11 cellular contexts compared by ENCODE assay signal in the genomic region with DNA sequence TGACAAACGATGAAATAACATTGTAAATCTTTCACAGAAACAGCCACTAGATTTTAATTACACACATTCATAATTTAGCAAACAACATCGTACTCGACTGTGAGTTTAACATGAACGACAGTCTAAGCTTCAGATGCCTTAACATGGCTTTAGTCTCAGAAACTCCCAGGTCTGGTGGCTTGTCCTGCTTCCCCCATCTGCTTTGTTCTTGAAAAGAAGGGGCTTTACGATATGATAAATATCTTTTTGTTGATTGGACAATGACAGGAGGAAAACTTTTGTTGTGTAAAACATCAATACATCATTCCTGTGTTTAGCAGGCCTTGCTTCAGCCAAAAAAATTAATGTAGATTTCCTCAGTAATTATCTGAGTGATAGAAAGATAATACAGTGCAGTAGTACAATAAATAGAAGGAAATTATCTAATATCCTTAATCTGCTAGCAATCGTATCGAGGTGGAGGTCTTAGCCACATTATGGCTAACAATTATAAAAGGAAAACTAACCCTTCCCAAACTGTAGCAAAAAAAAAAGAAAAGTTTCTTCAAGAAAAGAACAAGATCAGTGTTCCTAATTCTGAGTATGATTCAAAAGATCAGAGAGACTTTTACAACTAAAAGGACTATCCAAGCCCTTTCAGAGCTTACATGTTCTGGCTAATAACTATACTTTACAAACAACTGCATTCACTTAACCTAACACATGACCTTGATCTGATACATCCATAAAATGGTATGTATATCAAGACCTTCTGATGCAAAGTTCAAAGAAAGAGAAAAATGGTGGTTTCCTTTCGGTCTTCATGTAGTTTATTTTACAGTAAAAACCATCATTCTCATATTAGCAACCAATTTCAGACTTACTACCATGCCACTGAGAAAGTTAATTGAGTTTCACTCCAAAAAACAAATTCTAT.
A peak's percentile ranks its signal among the peaks of the same experiment; 100 is the strongest.
DNase-seq lines count a peak whose midpoint lies in the region; ATAC-seq, FAIRE-seq and TF ChIP-seq lines count a peak whose summit lies in the region.
"Had no signal": no experiment of that assay in that cellular context is flagged by ENCODE, and none has a peak within 500 bp of the region (broad histone marks: within the 10 kb centered on the region; RNA-seq: fewer than 3 reads in every experiment).

No MANE protein-coding gene starts in this region.

- H3K9me3 ChIP-seq in H1 (ENCODE audit: insufficient read depth in 2 of 2, low read depth in 1 of 2, low read length in 1 of 2) (no peaks in the 10 kb centered on the region), osteoblast (ENCODE audit: low read depth, low read length) (no peaks in the 10 kb centered on the region)
- H3K9me3 ChIP-seq: BLaER1 had no signal

- H2BK20ac ChIP-seq in H1 (ENCODE audit: low read length): no peak overlapping the region

- H3K18ac ChIP-seq in H1 (ENCODE audit: extremely low read depth, low read length): no peak overlapping the region

- no peaks in the 10 kb centered on the region for H3K9me3 Mint-ChIP-seq in stimulated activated naive CD8-positive, alpha-beta T cell treated with anti-CD3 and anti-CD28 coated beads, Interleukin-15, Interleukin-2, amounts not matched to agents 100 ng/mL and 50 ng/mL, for 24 hours

- POLR2A ChIA-PET in H1 (lab: Charles Lee; ENCODE audit: partially characterized antibody): interaction anchor here (0.6 to 1.2 kb wide), 2 partner anchors 8 to 429 kb away, joined by 3 read pairs; no protein-coding TSS in a partner anchor
- POLR2A ChIA-PET in RWPE1 (lab: Yijun Ruan, JAX; ENCODE audit: low non-redundant PET): no interaction called here

- H4K8ac ChIP-seq in H1 (ENCODE audit: extremely low read depth, insufficient read depth, low read length): no peak overlapping the region

- no peak overlapping the region for H3K9ac ChIP-seq in H1 (replicated peaks in 1 of 4; ENCODE audit: extremely low read depth in 1 of 4, low read depth in 3 of 4, low read length in 3 of 4)
- H3K9ac ChIP-seq: BLaER1 had no signal

- no peak overlapping the region for H3K14ac ChIP-seq in H1 (ENCODE audit: insufficient read length)

- no peaks in the 10 kb centered on the region for H3K27me3 Mint-ChIP-seq in stimulated activated naive CD8-positive, alpha-beta T cell treated with anti-CD3 and anti-CD28 coated beads, Interleukin-15, Interleukin-2, amounts not matched to agents 100 ng/mL and 50 ng/mL, for 24 hours

- H3K79me1 ChIP-seq in H1 (ENCODE audit: low read depth, low read length): no peaks in the 10 kb centered on the region

- CTCF ChIA-PET in H1 (lab: Charles Lee; ENCODE audit: partially characterized antibody) (interaction anchor here (0.6 to 1.4 kb wide), 4 partner anchors 17 to 524 kb away, joined by 3 to 4 read pairs (median 4); no protein-coding TSS in a partner anchor), RWPE1 (lab: Yijun Ruan, JAX) (no interaction called here)

- no peak overlapping the region for H3K56ac ChIP-seq in H1 (replicated peaks; ENCODE audit: insufficient read length, low read depth, low read length)

- intact Hi-C loops in head of caudate nucleus (cut with DNase I): no loop called here

- TF ChIP-seq POLR2A in H1 (IDR thresholded peaks at IDR 0.05; ENCODE audit: control extremely low read depth in 1 of 2, low read depth in 2 of 2, low read length in 2 of 2): no peak

- peaks cover 0 to 1% of the 10 kb centered on the region in 2 experiments for H4K20me1 ChIP-seq in H1 (replicated peaks in 1 of 2; ENCODE audit: control insufficient read depth in 1 of 2, insufficient read depth in 2 of 2, low read length in 2 of 2)
- peaks cover 3% of the 10 kb centered on the region for H4K20me1 ChIP-seq in osteoblast (ENCODE audit: insufficient read depth, low read length)

- 68% methylated on average over 8 of the region's 8 CpGs; no CpG with 5 or more reads in 1 of the 2 experiments for WGBS in H1 (ENCODE audit: extremely low coverage in 1 of 2, insufficient coverage in 1 of 2, insufficient read length in 1 of 2, insufficient replicate concordance in 2 of 2, low coverage in 1 of 2, low lambda C conversion rate in 2 of 2, missing lambda C conversion rate in 1 of 2), 2 experiments

- DNase-seq in stimulated activated naive CD8-positive, alpha-beta T cell treated with anti-CD3 and anti-CD28 coated beads, Interleukin-15, Interleukin-2, amounts not matched to agents 100 U/mL and 50 U/mL, for 24 hours: no peak
- DNase-seq in H1 (ENCODE audit: low read depth in 1 of 2, low spot score in 2 of 2): no peak
- no peak for DNase-seq in osteoblast (ENCODE audit: insufficient read length, low spot score, missing footprints)
- no peak for DNase-seq in head of caudate nucleus
- no peak for DNase-seq in RWPE1 (ENCODE audit: low spot score)
- DNase-seq in globus pallidus (ENCODE audit: low spot score): no peak
- DNase-seq: foreskin fibroblast, mesenchymal stem cell had no signal

- TF ChIP-seq RAD21 in H1 (IDR thresholded peaks at IDR 0.05 in 1 of 2, conservative IDR thresholded peaks at IDR 0.05 in 1 of 2; ENCODE audit: low read depth in 2 of 2, low read length in 2 of 2): no peak

- no peak overlapping the region for H2AK5ac ChIP-seq in H1 (ENCODE audit: low read depth, low read length)

- H3K4me2 ChIP-seq in H1 (ENCODE audit: insufficient read depth in 1 of 2, low read depth in 2 of 2, low read length in 2 of 2) (peak overlapping the region; percentile 10 to 63; a peak in 3 of 4 replicates), osteoblast (ENCODE audit: insufficient read depth, low read length) (no peak overlapping the region)
- H3K4me2 ChIP-seq: BLaER1 had no signal

- ATAC-seq in stimulated activated naive CD8-positive, alpha-beta T cell treated with anti-CD3 and anti-CD28 coated beads, Interleukin-15, Interleukin-2, amounts not matched to agents 100 U/mL and 50 U/mL, for 24 hours: no peak
- no peak for ATAC-seq in GM19328 (IDR thresholded peaks at IDR 0.05; ENCODE audit: unreplicated experiment)

- H3K4me3 ChIP-seq in H1 (ENCODE audit: extremely low read depth in 1 of 4, insufficient read depth in 2 of 4, low read depth in 3 of 4, low read length in 4 of 4): peak overlapping the region in 1 of 4 experiments; percentile 4; a peak in 1 of 8 replicates
- H3K4me3 ChIP-seq in osteoblast (ENCODE audit: insufficient read depth, low read length): no peak overlapping the region
- H3K4me3 ChIP-seq: BLaER1 had no signal

- TF ChIP-seq EP300 in H1 (IDR thresholded peaks at IDR 0.05; ENCODE audit: borderline replicate concordance in 1 of 2, low read depth in 2 of 2, low read length in 2 of 2): no peak

- H3K4me1 ChIP-seq in H1 (replicated peaks in 1 of 4; ENCODE audit: control insufficient read depth in 3 of 4, insufficient read depth in 4 of 4, low read length in 3 of 4) (peaks cover 16 to 50% (median 36%) of the 10 kb centered on the region in 4 experiments), osteoblast (ENCODE audit: insufficient read depth, low read length) (peaks cover 34% of the 10 kb centered on the region)

- no peak overlapping the region for H2BK120ac ChIP-seq in H1 (replicated peaks; ENCODE audit: low read depth, low read length)

- H2BK15ac ChIP-seq in H1 (ENCODE audit: low read length): no peak overlapping the region

- H3K27me3 ChIP-seq in H1 (replicated peaks in 1 of 4; ENCODE audit: control insufficient read depth in 3 of 4, extremely low read depth in 1 of 4, insufficient read depth in 3 of 4, low read length in 3 of 4): no peaks in the 10 kb centered on the region
- H3K27me3 ChIP-seq in osteoblast (ENCODE audit: insufficient read depth, low read length): no peaks in the 10 kb centered on the region
- H3K27me3 ChIP-seq: BLaER1 had no signal

- H3K27ac Mint-ChIP-seq in stimulated activated naive CD8-positive, alpha-beta T cell treated with anti-CD3 and anti-CD28 coated beads, Interleukin-15, Interleukin-2, amounts not matched to agents 100 ng/mL and 50 ng/mL, for 24 hours: peak overlapping the region; percentile 90

- FAIRE-seq in H1 (lab: Jason Lieb, UNC): peak; percentile 24

- peaks cover 0 to 10% (median 0%) of the 10 kb centered on the region in 4 experiments; a peak in 2 of 8 replicates for H3K36me3 ChIP-seq in H1 (ENCODE audit: control insufficient read depth in 2 of 4, insufficient read depth in 4 of 4, low read length in 3 of 4)
- peaks cover 93% of the 10 kb centered on the region for H3K36me3 ChIP-seq in osteoblast (ENCODE audit: insufficient read depth, low read length)

- H3K36me3 Mint-ChIP-seq in stimulated activated naive CD8-positive, alpha-beta T cell treated with anti-CD3 and anti-CD28 coated beads, Interleukin-15, Interleukin-2, amounts not matched to agents 100 ng/mL and 50 ng/mL, for 24 hours (ENCODE audit: low read depth): peaks cover 94% of the 10 kb centered on the region

- TF ChIP-seq CTCF in H1 (IDR thresholded peaks at IDR 0.05; ENCODE audit: control extremely low read depth in 1 of 3, insufficient read depth in 1 of 3, low read depth in 1 of 3, low read length in 3 of 3): no peak
- no peak for TF ChIP-seq CTCF in osteoblast (IDR thresholded peaks at IDR 0.05; ENCODE audit: extremely low read depth, low read depth, low read length)
- TF ChIP-seq CTCF in RWPE1 (conservative IDR thresholded peaks at IDR 0.05; ENCODE audit: low read depth): no peak

- H2AFZ ChIP-seq in H1 (ENCODE audit: low read length): no peak overlapping the region
- H2AFZ ChIP-seq in osteoblast (ENCODE audit: low read length): no peak overlapping the region

- H3K79me2 ChIP-seq in H1 (ENCODE audit: control insufficient read depth in 1 of 2, insufficient read depth in 2 of 2, low read length in 2 of 2) (no peaks in the 10 kb centered on the region), osteoblast (ENCODE audit: insufficient read depth, low read length) (peaks cover 99% of the 10 kb centered on the region)

- H3K4me3 Mint-ChIP-seq in stimulated activated naive CD8-positive, alpha-beta T cell treated with anti-CD3 and anti-CD28 coated beads, Interleukin-15, Interleukin-2, amounts not matched to agents 100 ng/mL and 50 ng/mL, for 24 hours: peak overlapping the region; percentile 24

- no peak overlapping the region for H3K23ac ChIP-seq in H1 (ENCODE audit: insufficient read length)

- no peak overlapping the region for H3K27ac ChIP-seq in H1 (ENCODE audit: low read depth, low read length)
- peak overlapping the region; percentile 29 for H3K27ac ChIP-seq in osteoblast (ENCODE audit: low read depth, low read length)
- no peak overlapping the region for H3K27ac ChIP-seq in RWPE1
- H3K27ac ChIP-seq: BLaER1 had no signal

- H4K5ac ChIP-seq in H1 (ENCODE audit: insufficient read length, low read depth, low read length): no peak overlapping the region

- H2BK5ac ChIP-seq in H1 (ENCODE audit: low read depth, low read length): no peak overlapping the region

- peaks cover 98% of the 10 kb centered on the region for H3K4me1 Mint-ChIP-seq in stimulated activated naive CD8-positive, alpha-beta T cell treated with anti-CD3 and anti-CD28 coated beads, Interleukin-15, Interleukin-2, amounts not matched to agents 100 ng/mL and 50 ng/mL, for 24 hours (ENCODE audit: low read depth)

- no peak overlapping the region for H3K4ac ChIP-seq in H1 (replicated peaks; ENCODE audit: insufficient read length, low read depth, low read length)

- H2BK12ac ChIP-seq in H1 (ENCODE audit: low read depth, low read length): no peak overlapping the region

- no peak overlapping the region for H4K91ac ChIP-seq in H1 (replicated peaks; ENCODE audit: insufficient read length, low read length)

- no peaks in the 10 kb centered on the region for H3K23me2 ChIP-seq in H1 (ENCODE audit: low read depth, low read length)
